In the genomic region with DNA sequence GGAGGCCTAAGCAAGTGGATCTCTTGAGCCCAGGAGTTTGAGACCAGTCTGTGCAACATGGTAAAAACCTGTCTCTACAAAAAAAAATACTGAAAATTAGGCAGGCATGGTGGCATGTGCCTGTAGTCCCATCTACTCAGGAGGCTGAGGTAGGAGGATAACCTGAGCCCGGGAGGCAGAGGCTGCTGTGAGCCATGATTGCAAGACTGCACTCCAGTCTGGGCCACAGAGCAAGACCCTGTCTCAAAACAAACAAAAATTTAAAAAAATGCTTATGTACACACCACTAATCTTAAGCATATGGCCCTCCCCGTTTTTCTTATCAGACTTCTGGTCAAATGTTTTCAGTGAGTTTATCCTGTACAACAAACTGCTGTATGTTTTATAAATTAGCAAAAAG, we compare ENCODE assay signal across 14 cellular contexts.
"Had no signal": no experiment of that assay in that cellular context is flagged by ENCODE, and none has a peak within 500 bp of the region (broad histone marks: within the 10 kb centered on the region; RNA-seq: fewer than 3 reads in every experiment).

No MANE protein-coding gene starts in this region.

- H3K9me3 Mint-ChIP-seq: activated naive CD4-positive, alpha-beta T cell treated with anti-CD3 and anti-CD28 coated beads, Interleukin-2, amount 50 U/mL, for 72 hours; activated T-cell treated with anti-CD3 and anti-CD28 coated beads, Interleukin-2, amount 50 U/mL, for 4 hours had no signal

- ATAC-seq: activated naive CD4-positive, alpha-beta T cell treated with anti-CD3 and anti-CD28 coated beads, Interleukin-2, amount 50 U/mL, for 72 hours; activated T-cell treated with anti-CD3 and anti-CD28 coated beads, Interleukin-2, amount 50 U/mL, for 4 hours; stimulated activated naive B cell treated with anti-CD40 and anti-IgM and Interleukin-4, amounts not matched to agents 10 μg/mL and 1 μg/mL and 100 μg/mL, for 72 hours had no signal

- H3K9ac ChIP-seq: parathyroid adenoma had no signal

- H2AFZ ChIP-seq: parathyroid adenoma had no signal

- H3K27ac ChIP-seq: parathyroid adenoma had no signal

- DNase-seq: activated CD4-positive, alpha-beta memory T cell treated with anti-CD3 and anti-CD28 coated beads, Interleukin-2, amount 10 ng/mL, durations not matched to agents 7 days and 5 days; activated CD4-positive, alpha-beta T cell treated with anti-CD3 and anti-CD28 coated beads for 1 hour; activated gamma-delta T cell; activated T-cell treated with anti-CD3 and anti-CD28 coated beads, Interleukin-2, amount 50 U/mL, for 4 hours; amniotic stem cell; effector memory CD4-positive, alpha-beta T cell; foreskin melanocyte; kidney glomerular epithelial cell; stimulated activated CD4-positive, alpha-beta T cell treated with anti-CD3 and anti-CD28 coated beads, Interleukin-2, amount 100 ng/mL, for 48 hours; stimulated activated naive B cell treated with anti-CD40 and anti-IgM and Interleukin-4, amounts not matched to agents 10 μg/mL and 1 μg/mL and 100 μg/mL, for 72 hours; T-helper 1 cell; trophoblast cell had no signal

- H3K27me3 Mint-ChIP-seq: activated CD4-positive, alpha-beta memory T cell treated with anti-CD3 and anti-CD28 coated beads, Interleukin-2, amount 10 ng/mL, durations not matched to agents 7 days and 5 days; stimulated activated naive B cell treated with anti-CD40 and anti-IgM and Interleukin-4, amounts not matched to agents 10 μg/mL and 1 μg/mL and 100 μg/mL, for 72 hours had no signal

- H3K27ac Mint-ChIP-seq: activated CD4-positive, alpha-beta memory T cell treated with anti-CD3 and anti-CD28 coated beads, Interleukin-2, amount 10 ng/mL, durations not matched to agents 7 days and 5 days; stimulated activated naive B cell treated with anti-CD40 and anti-IgM and Interleukin-4, amounts not matched to agents 10 μg/mL and 1 μg/mL and 100 μg/mL, for 72 hours had no signal
